ENCODE assay signal across 18 cellular contexts in the genomic region with DNA sequence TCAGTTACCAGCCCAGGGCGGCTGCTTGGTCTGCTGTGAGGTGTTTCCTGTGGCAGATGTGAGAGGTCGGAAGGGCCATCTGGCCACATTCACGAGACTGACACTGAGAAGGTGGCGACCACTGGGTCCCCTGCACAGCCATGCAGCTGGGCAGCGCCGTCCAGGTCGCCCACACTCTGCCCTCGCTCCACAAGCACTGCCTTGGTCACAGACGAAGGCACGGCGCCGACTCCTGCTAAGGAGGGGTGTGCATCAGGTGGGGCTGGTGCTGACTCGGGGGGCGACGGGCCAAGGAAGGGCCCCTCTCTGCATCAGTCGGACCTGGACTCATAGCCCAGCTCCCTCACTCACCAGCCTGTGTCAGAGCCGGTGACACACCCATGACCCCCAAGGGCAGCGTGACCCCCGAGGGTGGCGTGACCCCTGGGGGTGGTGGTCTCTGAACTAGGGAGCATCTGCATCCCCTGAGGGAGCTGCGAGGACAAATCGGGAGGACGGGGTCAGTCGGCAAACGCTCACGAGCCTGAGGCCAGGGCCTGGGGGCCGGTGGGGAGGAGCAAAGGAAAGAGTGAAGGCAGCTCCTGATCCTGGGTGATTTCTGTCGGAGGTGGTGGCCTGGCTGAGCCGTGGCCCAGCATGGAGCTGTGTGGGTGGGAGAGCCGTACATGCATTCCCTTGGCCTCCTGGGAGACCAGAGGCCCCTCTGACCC.
"Had no signal": no experiment of that assay in that cellular context is flagged by ENCODE, and none has a peak within 500 bp of the region (broad histone marks: within the 10 kb centered on the region; RNA-seq: fewer than 3 reads in every experiment).

No MANE protein-coding gene starts in this region.

- H3K36me3 Mint-ChIP-seq: WTC11 had no signal

- H3K9me3 Mint-ChIP-seq: activated CD4-positive, alpha-beta memory T cell treated with anti-CD3 and anti-CD28 coated beads for 36 hours; activated naive CD4-positive, alpha-beta T cell treated with anti-CD3 and anti-CD28 coated beads for 36 hours; dendritic cell treated with granulocyte-macrophage colony-stimulating factor and Interleukin-4, amounts not matched to agents 40 ng/mL and 50 ng/mL, for 4 days; memory B cell; nephron; T-helper 1 cell treated with Interleukin-12 subunit alpha and Interleukin-12 subunit beta and Interleukin-4 antibody, amounts not matched to agents 30 μg/mL and 1 μg/mL, for 36 hours; WTC11 had no signal

- H3K27me3 Mint-ChIP-seq: activated CD4-positive, alpha-beta memory T cell treated with anti-CD3 and anti-CD28 coated beads for 36 hours; dendritic cell treated with granulocyte-macrophage colony-stimulating factor and Interleukin-4, amounts not matched to agents 40 ng/mL and 50 ng/mL, for 4 days; memory B cell had no signal

- H3K9me3 ChIP-seq: body of pancreas, esophagus muscularis mucosa had no signal

- H3K27me3 ChIP-seq: body of pancreas, cardiac muscle cell, esophagus muscularis mucosa had no signal

- H3K4me3 Mint-ChIP-seq: activated CD4-positive, alpha-beta memory T cell treated with anti-CD3 and anti-CD28 coated beads for 36 hours; activated naive CD4-positive, alpha-beta T cell treated with anti-CD3 and anti-CD28 coated beads for 36 hours; dendritic cell treated with granulocyte-macrophage colony-stimulating factor and Interleukin-4, amounts not matched to agents 40 ng/mL and 50 ng/mL, for 4 days; memory B cell; nephron; T-helper 1 cell treated with Interleukin-12 subunit alpha and Interleukin-12 subunit beta and Interleukin-4 antibody, amounts not matched to agents 30 μg/mL and 1 μg/mL, for 36 hours; WTC11 had no signal

- H3K27ac ChIP-seq: body of pancreas, cardiac muscle cell, esophagus muscularis mucosa had no signal

- H3K4me1 ChIP-seq: body of pancreas, esophagus muscularis mucosa had no signal

- ATAC-seq: stimulated activated naive CD8-positive, alpha-beta T cell treated with anti-CD3 and anti-CD28 coated beads, Interleukin-15, Interleukin-2, amounts not matched to agents 100 U/mL and 50 U/mL, for 24 hours; WTC11 had no signal

- H3K27ac Mint-ChIP-seq: activated CD4-positive, alpha-beta memory T cell treated with anti-CD3 and anti-CD28 coated beads for 36 hours; activated naive CD4-positive, alpha-beta T cell treated with anti-CD3 and anti-CD28 coated beads for 36 hours; dendritic cell treated with granulocyte-macrophage colony-stimulating factor and Interleukin-4, amounts not matched to agents 40 ng/mL and 50 ng/mL, for 4 days; memory B cell; nephron; T-helper 1 cell treated with Interleukin-12 subunit alpha and Interleukin-12 subunit beta and Interleukin-4 antibody, amounts not matched to agents 30 μg/mL and 1 μg/mL, for 36 hours; WTC11 had no signal

- H3K4me1 Mint-ChIP-seq: nephron, WTC11 had no signal

- DNase-seq: activated CD4-positive, alpha-beta memory T cell treated with anti-CD3 and anti-CD28 coated beads for 36 hours; activated effector memory CD4-positive, alpha-beta T cell treated with Interleukin-2 at 50 U/mL for 16 hours; activated naive CD4-positive, alpha-beta T cell treated with anti-CD3 and anti-CD28 coated beads for 36 hours; activated T-cell treated with anti-CD3 and anti-CD28 coated beads, Interleukin-2, amount 50 U/mL, for 48 hours; body of pancreas; effector CD8-positive, alpha-beta T cell; hippocampal formation; nucleus accumbens; stimulated activated CD4-positive, alpha-beta T cell treated with anti-CD3 and anti-CD28 coated beads, Interleukin-2, amount 100 ng/mL, for 48 hours; stimulated activated naive CD8-positive, alpha-beta T cell treated with anti-CD3 and anti-CD28 coated beads, Interleukin-15, Interleukin-2, amounts not matched to agents 100 U/mL and 50 U/mL, for 24 hours; T1000 had no signal

- H3K4me3 ChIP-seq: body of pancreas, cardiac muscle cell, esophagus muscularis mucosa had no signal
